ENCODE assay signal across 23 cellular contexts in the genomic region with DNA sequence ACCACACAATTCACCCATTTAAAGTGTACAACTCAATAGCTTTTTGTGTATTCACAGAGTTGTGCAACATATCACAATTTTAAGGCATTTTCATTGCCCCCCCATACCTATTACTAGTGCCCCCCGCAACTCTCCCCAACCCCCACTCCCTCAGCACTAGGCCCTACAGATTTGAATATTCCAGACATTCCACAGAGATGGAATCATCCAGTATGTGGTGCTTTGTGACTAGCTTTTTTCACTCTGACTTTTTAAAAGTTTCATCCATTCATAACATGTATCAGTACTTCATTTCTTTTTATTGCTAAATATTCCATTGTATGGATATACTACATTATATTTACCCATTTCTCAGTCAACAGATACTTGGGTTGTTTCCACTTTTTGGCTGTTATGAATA.
DNase-seq lines count a peak whose midpoint lies in the region; FAIRE-seq and TF ChIP-seq lines count a peak whose summit lies in the region.
"Had no signal": no experiment of that assay in that cellular context is flagged by ENCODE, and none has a peak within 500 bp of the region (broad histone marks: within the 10 kb centered on the region; RNA-seq: fewer than 3 reads in every experiment).

No MANE protein-coding gene starts in this region.

- H3K4me1 Mint-ChIP-seq in H9 = peaks cover 16 to 23% of the 10 kb centered on the region in 2 experiments
- H3K4me1 Mint-ChIP-seq: B cell, IgD-negative memory B cell had no signal

- H4K20me1 ChIP-seq in H9 (ENCODE audit: control insufficient read depth, insufficient read depth, insufficient read length) = no peaks in the 10 kb centered on the region

- WGBS in H9 (ENCODE audit: extremely low coverage, insufficient read length, low lambda C conversion rate) = no CpG with 5 or more reads among the region's 1 CpG

- H3K79me1 ChIP-seq in H9 (ENCODE audit: insufficient read depth, low read depth, low read length, poor library complexity, severe bottlenecking) = no peaks in the 10 kb centered on the region

- DNase-seq in H9 (peak; percentile 2), amniotic epithelial cell (ENCODE audit: low read depth) (peak; percentile 37), urothelium cell line (ENCODE audit: low spot score) (peak; percentile 29), GM19240 (ENCODE audit: insufficient read length, low spot score) (no peak), NCI-H1417 (lab: John Stamatoyannopoulos, UW) (no peak), OCI-M1 (lab: John Stamatoyannopoulos, UW) (no peak)
- DNase-seq: activated CD4-positive, alpha-beta T cell treated with anti-CD3 and anti-CD28 coated beads, Interleukin-2, amount 50 U/mL, for 48 hours; effector CD8-positive, alpha-beta T cell; GF-D8; NCI-H1105 treated with DMSO at 0.1 percent for 48 hours; NCI-H510A; NK-92 treated with Interleukin-12 subunit alpha and Interleukin-12 subunit beta, amount 100 ng/mL, for 24 hours; SIG-M5; stimulated activated CD8-positive, alpha-beta memory T cell treated with anti-CD3 and anti-CD28 coated beads, Interleukin-4, amount 100 ng/mL, for 48 hours; stomach; transverse colon had no signal

- no peak overlapping the region for H2BK120ac ChIP-seq in H9 (ENCODE audit: low read depth, low read length, poor library complexity, severe bottlenecking)

- no peak overlapping the region for H3K4me3 ChIP-seq in iPS-20b (ENCODE audit: low read length)
- H3K4me3 ChIP-seq: prostate gland, stomach, transverse colon had no signal

- H3T11ph ChIP-seq in H9 (ENCODE audit: low read length) = no peak overlapping the region

- no peak overlapping the region for H4K91ac ChIP-seq in H9 (ENCODE audit: insufficient read length, low read depth, low read length)

- no peak overlapping the region for H2AK5ac ChIP-seq in H9 (ENCODE audit: insufficient read length, low read length)

- H3K4me1 ChIP-seq in H9 (ENCODE audit: insufficient read depth, low read length) = peaks cover 4% of the 10 kb centered on the region; the same call in 1 of the 2 replicates
- peaks cover 6% of the 10 kb centered on the region for H3K4me1 ChIP-seq in iPS-20b (ENCODE audit: insufficient read depth, low read length)
- H3K4me1 ChIP-seq: prostate gland had no signal

- no peak for FAIRE-seq in urothelium cell line (lab: Jason Lieb, UNC)
- FAIRE-seq: GM18507 had no signal

- no peak overlapping the region for H3K56ac ChIP-seq in H9 (ENCODE audit: insufficient read length, low read depth, low read length)

- no peak overlapping the region for H2BK5ac ChIP-seq in H9 (ENCODE audit: insufficient read length, low read length)

- no peaks in the 10 kb centered on the region for H3K27me3 ChIP-seq in H9 (ENCODE audit: insufficient read depth, low read length)
- H3K27me3 ChIP-seq in iPS-20b (ENCODE audit: insufficient read depth, low read length) = no peaks in the 10 kb centered on the region
- H3K27me3 ChIP-seq: stomach, transverse colon had no signal

- no peak overlapping the region for H2BK12ac ChIP-seq in H9 (ENCODE audit: insufficient read length, low read depth, low read length)

- H3K23me2 ChIP-seq in H9 (ENCODE audit: insufficient read length, low read depth, low read length, poor library complexity, severe bottlenecking) = no peaks in the 10 kb centered on the region

- H3K4me2 ChIP-seq in H9 (ENCODE audit: insufficient read depth, insufficient read length, low read length) = no peak overlapping the region

- H3K4me3 Mint-ChIP-seq in H9 = no peak overlapping the region
- H3K4me3 Mint-ChIP-seq: activated naive CD8-positive, alpha-beta T cell; B cell; IgD-negative memory B cell had no signal

- H2AFZ ChIP-seq in H9 (ENCODE audit: low read length) = no peak overlapping the region

- no peaks in the 10 kb centered on the region for H3K36me3 ChIP-seq in iPS-20b (ENCODE audit: insufficient read depth, low read depth, low read length)
- H3K36me3 ChIP-seq: prostate gland, stomach, transverse colon had no signal

- no peak overlapping the region for H3K23ac ChIP-seq in H9 (ENCODE audit: insufficient read length, low read depth, low read length)

- H3K9ac ChIP-seq in H9 (ENCODE audit: extremely low read depth, insufficient read length, low read length) (no peak overlapping the region), iPS-20b (ENCODE audit: low read depth, low read length) (0 out of 2 replicates have a peak overlapping the region, but pooled peaks have one; percentile 36)

- no peak overlapping the region for H3K18ac ChIP-seq in H9 (ENCODE audit: insufficient read length, low read depth, low read length)

- no peak overlapping the region for H3K14ac ChIP-seq in H9 (ENCODE audit: insufficient read depth, low read length)

- H3K27ac Mint-ChIP-seq in H9 = no peak overlapping the region
- H3K27ac Mint-ChIP-seq: activated naive CD8-positive, alpha-beta T cell; activated T-helper 2 cell treated with anti-CD3 and anti-CD28 coated beads, Interferon-gamma antibody, Interleukin-2, Interleukin-4, amounts not matched to agents 10 μg/mL and 5 μg/mL and 100 μg/mL, durations not matched to agents 14 hours and 24 hours and 36 hours; B cell; IgD-negative memory B cell had no signal

- no peaks in the 10 kb centered on the region for H3K27me3 Mint-ChIP-seq in H9 (ENCODE audit: low read depth)
- H3K27me3 Mint-ChIP-seq: activated naive CD8-positive, alpha-beta T cell; B cell; IgD-negative memory B cell had no signal

- no peaks in the 10 kb centered on the region for H3K79me2 ChIP-seq in H9 (ENCODE audit: insufficient read depth, low read length)

- H3K9me3 ChIP-seq in H9 (ENCODE audit: control insufficient read depth, low read depth, low read length) (no peaks in the 10 kb centered on the region), iPS-20b (ENCODE audit: insufficient read depth, low read depth, low read length) (no peaks in the 10 kb centered on the region)
- H3K9me3 ChIP-seq: prostate gland, stomach, transverse colon had no signal

- TF ChIP-seq CTCF in H9 (conservative IDR thresholded peaks at IDR 0.05) = no peak

- H4K8ac ChIP-seq in H9 (replicated peaks; ENCODE audit: insufficient read length, low read depth, low read length) = no peak overlapping the region

- H3K27ac ChIP-seq in H9 (ENCODE audit: insufficient read length, low read depth, low read length) = no peak overlapping the region
- H3K27ac ChIP-seq in iPS-20b (ENCODE audit: low read length) = no peak overlapping the region
- H3K27ac ChIP-seq: prostate gland, stomach, transverse colon had no signal

- no peak overlapping the region for H2BK15ac ChIP-seq in H9 (ENCODE audit: low read depth, low read length)

- no peak overlapping the region for H3K4ac ChIP-seq in H9 (ENCODE audit: low read depth, low read length)

- no peak overlapping the region for H2BK20ac ChIP-seq in H9 (ENCODE audit: low read depth, low read length, poor library complexity, severe bottlenecking)

- no peaks in the 10 kb centered on the region for H3K9me3 Mint-ChIP-seq in H9
- H3K9me3 Mint-ChIP-seq: activated T-helper 2 cell treated with anti-CD3 and anti-CD28 coated beads, Interferon-gamma antibody, Interleukin-2, Interleukin-4, amounts not matched to agents 10 μg/mL and 5 μg/mL and 100 μg/mL, durations not matched to agents 14 hours and 24 hours and 36 hours; IgD-negative memory B cell had no signal

- no peak overlapping the region for H4K5ac ChIP-seq in H9 (ENCODE audit: insufficient read length, low read depth, low read length)

- no peaks in the 10 kb centered on the region for H3K36me3 Mint-ChIP-seq in H9 (ENCODE audit: insufficient read depth in 1 of 3, low read depth in 3 of 3)
- H3K36me3 Mint-ChIP-seq: IgD-negative memory B cell had no signal

Comparison
In these comparisons a context has a peak if more than half of its experiments do, and no peak if none do; other contexts are left out.
1. DNase-seq: peak in H9 (single experiment), amniotic epithelial cell (single experiment) and urothelium cell line (single experiment); none in GM19240 (single experiment), NCI-H1417 (0 of 3) and OCI-M1 (single experiment).